Comparison of ENCODE assay signal across 19 cellular contexts in genomic region chr21:37281579-37281978, GRCh38. TPM values are rescaled to one million over a fixed set of nuclear protein-coding genes. Genes with fewer than 3 reads are reported as not detected.
DNase-seq lines count a peak whose midpoint lies in the region; ATAC-seq and FAIRE-seq lines count a peak whose summit lies in the region.
"Had no signal": no experiment of that assay in that cellular context is flagged by ENCODE, and none has a peak within 500 bp of the region (broad histone marks: within the 10 kb centered on the region; RNA-seq: fewer than 3 reads in every experiment).

No MANE protein-coding gene starts in this region.

- H3K27me3 Mint-ChIP-seq in CD4-positive, alpha-beta memory T cell, result peaks cover 0 to 4% of the 10 kb centered on the region in 2 donors
- no peaks in the 10 kb centered on the region for H3K27me3 Mint-ChIP-seq in T-helper 17 cell
- peaks cover 3 to 4% (median 4%) of the 10 kb centered on the region in 3 donors for H3K27me3 Mint-ChIP-seq in immature natural killer cell (ENCODE audit: low read depth in 3 of 3)
- H3K27me3 Mint-ChIP-seq in activated CD4-positive, alpha-beta T cell treated with anti-CD3 and anti-CD28 coated beads, Interleukin-2, amount 10 ng/mL, durations not matched to agents 24 days and 14 days, result peaks cover 4% of the 10 kb centered on the region
- H3K27me3 Mint-ChIP-seq: activated CD4-positive, alpha-beta T cell treated with anti-CD3 and anti-CD28 coated beads, Interleukin-2, amount 10 ng/mL, durations not matched to agents 7 days and 5 days had no signal

- H3K36me3 Mint-ChIP-seq in CD4-positive, alpha-beta memory T cell, result no peaks in the 10 kb centered on the region
- H3K36me3 Mint-ChIP-seq in T-helper 17 cell (ENCODE audit: low read depth) (no peaks in the 10 kb centered on the region), immature natural killer cell (no peaks in the 10 kb centered on the region)
- no peaks in the 10 kb centered on the region for H3K36me3 Mint-ChIP-seq in activated CD4-positive, alpha-beta T cell treated with anti-CD3 and anti-CD28 coated beads, Interleukin-2, amount 10 ng/mL, durations not matched to agents 24 days and 14 days (ENCODE audit: low read depth)

- H3K36me3 ChIP-seq in CD4-positive, alpha-beta memory T cell (ENCODE audit: insufficient read depth, low read length), result no peaks in the 10 kb centered on the region
- H3K36me3 ChIP-seq: MG63, vagina had no signal

- DNase-seq in NCI-H748 (lab: John Stamatoyannopoulos, UW; ENCODE audit: unreplicated experiment) (peak; percentile 7), NCI-H748 treated with DMSO at 0.1 percent for 48 hours (lab: John Stamatoyannopoulos, UW) (no peak), T-helper 17 cell (no peak), immature natural killer cell (no peak), RCC 7860 (ENCODE audit: low spot score) (no peak)
- DNase-seq in CD4-positive, alpha-beta memory T cell, result no peak
- DNase-seq in activated CD4-positive, alpha-beta T cell treated with anti-CD3 and anti-CD28 coated beads, Interleukin-2, amount 10 ng/mL, durations not matched to agents 24 days and 14 days, result no peak
- DNase-seq: ACHN; activated CD4-positive, alpha-beta T cell treated with anti-CD3 and anti-CD28 coated beads, Interleukin-2, amount 10 ng/mL, durations not matched to agents 7 days and 5 days; amygdala; central memory CD4-positive, alpha-beta T cell; effector CD4-positive, alpha-beta T cell; MG63; midbrain; PC-9 had no signal

- CTCF ChIA-PET in CD4-positive, alpha-beta memory T cell (lab: Charles Lee; ENCODE audit: partially characterized antibody), result no interaction called here

- no peak for ATAC-seq in T-helper 17 cell
- no peak for ATAC-seq in HG02571 (IDR thresholded peaks at IDR 0.05; ENCODE audit: unreplicated experiment)

- peak overlapping the region in 6 of 8 donors; percentile 3 to 64 (median 40) for H3K4me3 Mint-ChIP-seq in CD4-positive, alpha-beta memory T cell
- peak overlapping the region; percentile 80 for H3K4me3 Mint-ChIP-seq in T-helper 17 cell
- peak overlapping the region in 4 of 5 donors; percentile 8 to 94 (median 44) for H3K4me3 Mint-ChIP-seq in immature natural killer cell
- no peak overlapping the region for H3K4me3 Mint-ChIP-seq in activated CD4-positive, alpha-beta T cell treated with anti-CD3 and anti-CD28 coated beads, Interleukin-2, amount 10 ng/mL, durations not matched to agents 24 days and 14 days

- no peak overlapping the region for H3K4me3 ChIP-seq in CD4-positive, alpha-beta memory T cell (ENCODE audit: low read length in 2 of 2)
- H3K4me3 ChIP-seq: MG63, PC-9, vagina had no signal

- intact Hi-C loops in CD4-positive, alpha-beta memory T cell (cut with micrococcal nuclease), result no loop called here
- intact Hi-C loops in activated CD4-positive, alpha-beta T cell treated with anti-CD3 and anti-CD28 coated beads, Interleukin-2, amount 10 ng/mL, durations not matched to agents 24 days and 14 days (cut with micrococcal nuclease), result no loop called here

- H3K27ac Mint-ChIP-seq in CD4-positive, alpha-beta memory T cell, result no peak overlapping the region
- H3K27ac Mint-ChIP-seq in T-helper 17 cell, result no peak overlapping the region
- peak overlapping the region in 3 of 6 donors; percentile 17 to 85 (median 20) for H3K27ac Mint-ChIP-seq in immature natural killer cell
- H3K27ac Mint-ChIP-seq in activated CD4-positive, alpha-beta T cell treated with anti-CD3 and anti-CD28 coated beads, Interleukin-2, amount 10 ng/mL, durations not matched to agents 24 days and 14 days, result no peak overlapping the region

- H3K4me1 Mint-ChIP-seq in CD4-positive, alpha-beta memory T cell, result peaks cover 0 to 5% (median 2%) of the 10 kb centered on the region in 4 donors
- no peaks in the 10 kb centered on the region for H3K4me1 Mint-ChIP-seq in T-helper 17 cell
- peaks cover 0 to 11% of the 10 kb centered on the region in 2 donors for H3K4me1 Mint-ChIP-seq in immature natural killer cell
- no peaks in the 10 kb centered on the region for H3K4me1 Mint-ChIP-seq in activated CD4-positive, alpha-beta T cell treated with anti-CD3 and anti-CD28 coated beads, Interleukin-2, amount 10 ng/mL, durations not matched to agents 24 days and 14 days
- H3K4me1 Mint-ChIP-seq: activated CD4-positive, alpha-beta T cell treated with anti-CD3 and anti-CD28 coated beads, Interleukin-2, amount 10 ng/mL, durations not matched to agents 7 days and 5 days had no signal

- no peak for FAIRE-seq in RCC 7860 (lab: Jason Lieb, UNC)

- POLR2A ChIA-PET in CD4-positive, alpha-beta memory T cell (lab: Charles Lee; ENCODE audit: partially characterized antibody), result no interaction called here

- H3K27ac ChIP-seq in CD4-positive, alpha-beta memory T cell (ENCODE audit: low read depth, low read length), result no peak overlapping the region
- H3K27ac ChIP-seq: parathyroid adenoma, PC-9, vagina had no signal

- H3K4me1 ChIP-seq in CD4-positive, alpha-beta memory T cell (ENCODE audit: insufficient read depth, low read length), result no peaks in the 10 kb centered on the region
- H3K4me1 ChIP-seq: parathyroid adenoma, vagina had no signal

- no peaks in the 10 kb centered on the region for H3K27me3 ChIP-seq in CD4-positive, alpha-beta memory T cell (ENCODE audit: insufficient read depth, low read length)
- H3K27me3 ChIP-seq: MG63, vagina had no signal

- no peaks in the 10 kb centered on the region for H3K9me3 Mint-ChIP-seq in CD4-positive, alpha-beta memory T cell
- peaks cover 0 to 1% (median 0%) of the 10 kb centered on the region in 6 donors for H3K9me3 Mint-ChIP-seq in immature natural killer cell
- H3K9me3 Mint-ChIP-seq in activated CD4-positive, alpha-beta T cell treated with anti-CD3 and anti-CD28 coated beads, Interleukin-2, amount 10 ng/mL, durations not matched to agents 24 days and 14 days, result peaks cover 6% of the 10 kb centered on the region
- H3K9me3 Mint-ChIP-seq: activated CD4-positive, alpha-beta T cell treated with anti-CD3 and anti-CD28 coated beads, Interleukin-2, amount 10 ng/mL, durations not matched to agents 7 days and 5 days; CD8-positive, alpha-beta memory T cell had no signal

- H3K9me3 ChIP-seq in CD4-positive, alpha-beta memory T cell (ENCODE audit: control insufficient read depth in 1 of 2, low read length in 2 of 2), result no peaks in the 10 kb centered on the region
- H3K9me3 ChIP-seq in T-helper 17 cell (ENCODE audit: control insufficient read depth, low read length, poor library complexity, severe bottlenecking), result no peaks in the 10 kb centered on the region
- H3K9me3 ChIP-seq: MG63, vagina had no signal

RNA-seq across cellular contexts. Expression of gene VPS26C, which starts 14.4 kb away (rescaled TPM):
- total RNA-seq in CD4-positive, alpha-beta memory T cell, result 10 to 100 TPM; 76.0 to 79.7 TPM
- polyA plus RNA-seq in CD4-positive, alpha-beta memory T cell, result 100 to 1,000 TPM in 1 of 2 donors, 10 to 100 TPM in 1; 81.9 to 105 TPM
- total RNA-seq in T-helper 17 cell, result 10 to 100 TPM; 42.9 to 45.8 TPM
- polyA plus RNA-seq in immature natural killer cell, result 10 to 100 TPM; 67.7 to 95.1 (median 90.8) TPM
- total RNA-seq in activated CD4-positive, alpha-beta T cell treated with anti-CD3 and anti-CD28 coated beads, Interleukin-2, amount 10 ng/mL, durations not matched to agents 24 days and 14 days, result 52.8 and 60.0 TPM in 2 replicates
